In genomic region chr16:57600048-57600835, GRCh38 we compare ENCODE assay signal across 7 cellular contexts. TPM values are rescaled to one million over a fixed set of nuclear protein-coding genes. Genes with fewer than 3 reads are reported as not detected.
DNase-seq lines count a peak whose midpoint lies in the region; ATAC-seq and TF ChIP-seq lines count a peak whose summit lies in the region.

No MANE protein-coding gene starts in this region.

- H3K36me3 ChIP-seq in colonic mucosa (no peaks in the 10 kb centered on the region), upper lobe of right lung (no peaks in the 10 kb centered on the region)

- ATAC-seq in HG02642 (IDR thresholded peaks at IDR 0.05; ENCODE audit: poor library complexity, unreplicated experiment) (peak; percentile 51), upper lobe of right lung (peak; percentile 96), GM21528 (IDR thresholded peaks at IDR 0.05; ENCODE audit: low FRiP score, unreplicated experiment) (no peak)

- H3K9me3 ChIP-seq in colonic mucosa (no peaks in the 10 kb centered on the region), upper lobe of right lung (no peaks in the 10 kb centered on the region)

- peak; percentile 60 for TF ChIP-seq CTCF in colonic mucosa (IDR thresholded peaks at IDR 0.05)
- TF ChIP-seq CTCF in upper lobe of right lung (IDR thresholded peaks at IDR 0.05): peak; percentile 69

- H3K9ac ChIP-seq in colonic mucosa (ENCODE audit: low read depth in 2 of 2, low read length in 2 of 2): no peak overlapping the region

- H3K27ac ChIP-seq in colonic mucosa (no peak overlapping the region), upper lobe of right lung (no peak overlapping the region)

- H3K4me1 ChIP-seq in colonic mucosa: no peaks in the 10 kb centered on the region
- H3K4me1 ChIP-seq in upper lobe of right lung: no peaks in the 10 kb centered on the region

- H3K27me3 ChIP-seq in colonic mucosa (no peaks in the 10 kb centered on the region), upper lobe of right lung (no peaks in the 10 kb centered on the region)

- DNase-seq in EL (peak; percentile 45), SHP77 treated with DMSO at 0.1 percent for 48 hours (lab: John Stamatoyannopoulos, UW) (peak; percentile 31), colonic mucosa (peak; percentile 67), medulla oblongata (ENCODE audit: extremely low spot score) (peak; percentile 44), upper lobe of right lung (peak; percentile 84)

- intact Hi-C loops in colonic mucosa (cut with DNase I) (loop anchor here (2.0 kb wide), 1 partner anchor 49 kb away; no protein-coding TSS in a partner anchor), upper lobe of right lung (cut with DNase I) (no loop called here)

- no peak overlapping the region for H3K4me3 ChIP-seq in colonic mucosa
- H3K4me3 ChIP-seq in upper lobe of right lung: no peak overlapping the region

RNA-seq across cellular contexts. Expression of gene ADGRG1, which starts 28.2 kb away (rescaled TPM):
- total RNA-seq in colonic mucosa: 100 to 1,000 TPM in 1 of 2 donors, 10 to 100 TPM in 1; 68.9 to 126 TPM
- total RNA-seq in upper lobe of right lung: 66.9 TPM

RNA-seq across cellular contexts. Expression of gene ADGRG5, which starts 57.8 kb away (rescaled TPM):
- 1 to 10 TPM; 1.4 to 3.0 TPM for total RNA-seq in colonic mucosa
- 1.9 TPM for total RNA-seq in upper lobe of right lung

Comparison
In these comparisons a context has a peak if more than half of its experiments do, and no peak if none do; other contexts are left out.
1. DNase-seq: peak in every context shown above with its lines; median percentile 84 in upper lobe of right lung; 67 in colonic mucosa; 45 in EL; 44 in medulla oblongata; 31 in SHP77 treated with DMSO at 0.1 percent for 48 hours.